8 cellular contexts compared by ENCODE assay signal in the genomic region with DNA sequence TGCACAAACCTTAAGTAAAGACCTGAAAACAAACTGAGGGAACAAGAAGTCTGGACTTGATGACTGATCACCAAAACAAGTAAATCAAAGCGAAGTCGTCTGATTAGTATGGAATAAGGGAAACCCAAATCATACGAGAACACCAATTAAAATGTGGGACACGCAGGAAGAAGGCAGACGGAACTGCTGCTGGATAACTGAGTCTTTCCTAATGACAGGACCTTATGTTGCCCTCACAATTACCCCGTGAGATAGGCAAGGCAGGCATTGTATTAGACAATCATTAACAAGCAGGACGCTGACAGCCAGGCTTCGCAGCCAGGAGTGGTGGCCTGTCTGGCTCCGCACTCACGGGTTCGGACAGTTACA. TPM values are rescaled to one million over a fixed set of nuclear protein-coding genes. Genes with fewer than 3 reads are reported as not detected.
DNase-seq lines count a peak whose midpoint lies in the region; ATAC-seq and TF ChIP-seq lines count a peak whose summit lies in the region.

No MANE protein-coding gene starts in this region.

- H3K9me3 Mint-ChIP-seq in natural killer cell treated with Interleukin-12 subunit alpha and Interleukin-12 subunit beta and Interleukin-15 and Interleukin-18, amount 100 ng/mL, for 72 hours: peaks cover 3% of the 10 kb centered on the region

- TF ChIP-seq CTCF in BE2C (IDR thresholded peaks at IDR 0.05; ENCODE audit: low read depth, low read length): no peak
- TF ChIP-seq CTCF in Loucy (conservative IDR thresholded peaks at IDR 0.05; ENCODE audit: low read length): no peak
- TF ChIP-seq CTCF in dorsolateral prefrontal cortex (IDR thresholded peaks at IDR 0.05 in 54 of 56, conservative IDR thresholded peaks at IDR 0.05 in 2 of 56; ENCODE audit: low read depth in 1 of 56, partially characterized antibody in 56 of 56): no peak

- peak overlapping the region; percentile 100 for H3K4me3 ChIP-seq in BE2C (ENCODE audit: low read depth, low read length)
- H3K4me3 ChIP-seq in Loucy (ENCODE audit: low read length, poor library complexity, severe bottlenecking): peak overlapping the region; percentile 88
- peak overlapping the region; percentile 59 to 100 (median 93) for H3K4me3 ChIP-seq in dorsolateral prefrontal cortex

- peaks cover 9% of the 10 kb centered on the region; the same call in 1 of the 2 replicates for H3F3A ChIP-seq in Loucy (ENCODE audit: low read depth)

- peak overlapping the region; percentile 97 to 99 for H3K27ac Mint-ChIP-seq in natural killer cell treated with Interleukin-12 subunit alpha and Interleukin-12 subunit beta and Interleukin-15 and Interleukin-18, amount 100 ng/mL, for 72 hours

- ATAC-seq in natural killer cell treated with Interleukin-12 subunit alpha and Interleukin-12 subunit beta and Interleukin-15 and Interleukin-18, amount 100 ng/mL, for 72 hours: no peak
- ATAC-seq in HG02938 (IDR thresholded peaks at IDR 0.05; ENCODE audit: unreplicated experiment): no peak

- H3K9me3 ChIP-seq in BE2C (no peaks in the 10 kb centered on the region), Loucy (ENCODE audit: insufficient read depth, low read depth, low read length) (no peaks in the 10 kb centered on the region)

- no peaks in the 10 kb centered on the region for H3K27me3 Mint-ChIP-seq in natural killer cell treated with Interleukin-12 subunit alpha and Interleukin-12 subunit beta and Interleukin-15 and Interleukin-18, amount 100 ng/mL, for 72 hours

- H3K9ac ChIP-seq in Loucy (ENCODE audit: low read depth, low read length, poor library complexity, severe bottlenecking): peak overlapping the region; percentile 73

- peak overlapping the region; percentile 74 for H3K4me2 ChIP-seq in Loucy (ENCODE audit: low read depth, low read length, poor library complexity, severe bottlenecking)

- H3K4me1 ChIP-seq in BE2C: no peaks in the 10 kb centered on the region; the same call in 1 of the 2 replicates
- H3K4me1 ChIP-seq in Loucy (ENCODE audit: insufficient read depth, low read length, poor library complexity, severe bottlenecking): peaks cover 24% of the 10 kb centered on the region

- no peaks in the 10 kb centered on the region for H3K27me3 ChIP-seq in BE2C
- no peaks in the 10 kb centered on the region for H3K27me3 ChIP-seq in Loucy (ENCODE audit: insufficient read depth, low read length, poor library complexity, severe bottlenecking)
- H3K27me3 ChIP-seq in dorsolateral prefrontal cortex: no peaks in the 10 kb centered on the region

- no peaks in the 10 kb centered on the region for H3K36me3 Mint-ChIP-seq in natural killer cell treated with Interleukin-12 subunit alpha and Interleukin-12 subunit beta and Interleukin-15 and Interleukin-18, amount 100 ng/mL, for 72 hours

- peak overlapping the region; percentile 17 to 100 (median 96) for H3K27ac ChIP-seq in dorsolateral prefrontal cortex

- peaks cover 26% of the 10 kb centered on the region for H4K20me1 ChIP-seq in Loucy (ENCODE audit: insufficient read depth, low read length, poor library complexity, severe bottlenecking)

- peaks cover 24 to 40% of the 10 kb centered on the region in 2 donors for H3K4me1 Mint-ChIP-seq in natural killer cell treated with Interleukin-12 subunit alpha and Interleukin-12 subunit beta and Interleukin-15 and Interleukin-18, amount 100 ng/mL, for 72 hours (ENCODE audit: low read depth in 2 of 2)

- no peaks in the 10 kb centered on the region for H3K36me3 ChIP-seq in BE2C
- H3K36me3 ChIP-seq in Loucy (ENCODE audit: insufficient read depth, low read length): no peaks in the 10 kb centered on the region

- H2AFZ ChIP-seq in Loucy (ENCODE audit: low read length): peak overlapping the region; percentile 70

- intact Hi-C loops in dorsolateral prefrontal cortex (cut with DNase I): loop anchor here (1.0 to 5.0 kb wide), 8 partner anchors 17 to 325 kb away; a partner anchor contains a TSS

- peaks cover 38% of the 10 kb centered on the region for H3K79me2 ChIP-seq in Loucy (ENCODE audit: insufficient read depth, low read length)

- no peak for DNase-seq in BE2C
- DNase-seq in dorsolateral prefrontal cortex: no peak
- DNase-seq in natural killer cell treated with Interleukin-12 subunit alpha and Interleukin-12 subunit beta and Interleukin-15 and Interleukin-18, amount 100 ng/mL, for 72 hours (ENCODE audit: low spot score): no peak
- no peak for DNase-seq in SHP77 treated with DMSO at 0.1 percent for 48 hours (lab: John Stamatoyannopoulos, UW)
- no peak for DNase-seq in ureter (ENCODE audit: low spot score)
- no peak for DNase-seq in NCI-H526 treated with DMSO at 0.1 percent for 48 hours (lab: John Stamatoyannopoulos, UW)

- H3K4me3 Mint-ChIP-seq in natural killer cell treated with Interleukin-12 subunit alpha and Interleukin-12 subunit beta and Interleukin-15 and Interleukin-18, amount 100 ng/mL, for 72 hours: peak overlapping the region; percentile 95

- no peaks in the 10 kb centered on the region for H3K9me2 ChIP-seq in Loucy (replicated peaks; ENCODE audit: low read depth, low read length)

RNA-seq across cellular contexts. Expression of a gene that starts 0.6 kb away (rescaled TPM):
- polyA plus RNA-seq in BE2C (2012; ENCODE audit: insufficient read depth, insufficient read length, low read depth): 21.5 TPM
- total RNA-seq in dorsolateral prefrontal cortex (10 to 100 TPM; 13.4 to 37.1 (median 27.3) TPM), ureter (23.0 TPM)
- total RNA-seq in natural killer cell treated with Interleukin-12 subunit alpha and Interleukin-12 subunit beta and Interleukin-15 and Interleukin-18, amount 100 ng/mL, for 72 hours: 10 to 100 TPM; 27.8 to 40.4 TPM

RNA-seq across cellular contexts. Expression of a gene that starts 17.9 kb away (rescaled TPM):
- polyA plus RNA-seq in BE2C (2012; ENCODE audit: insufficient read depth, insufficient read length, low read depth): 246 TPM
- total RNA-seq in dorsolateral prefrontal cortex: 100 to 1,000 TPM; 151 to 275 (median 208) TPM
- 100 to 1,000 TPM; 272 to 287 TPM for total RNA-seq in natural killer cell treated with Interleukin-12 subunit alpha and Interleukin-12 subunit beta and Interleukin-15 and Interleukin-18, amount 100 ng/mL, for 72 hours
- 313 TPM for total RNA-seq in ureter

RNA-seq across cellular contexts. Expression of a gene that starts 46.9 kb away (rescaled TPM):
- 331 TPM for polyA plus RNA-seq in BE2C (2012; ENCODE audit: insufficient read depth, insufficient read length, low read depth)
- 100 to 1,000 TPM; 104 to 555 (median 149) TPM for total RNA-seq in dorsolateral prefrontal cortex
- 100 to 1,000 TPM; 380 to 655 TPM for total RNA-seq in natural killer cell treated with Interleukin-12 subunit alpha and Interleukin-12 subunit beta and Interleukin-15 and Interleukin-18, amount 100 ng/mL, for 72 hours
- total RNA-seq in ureter: 201 TPM

RNA-seq across cellular contexts. Expression of a gene that starts 47.4 kb away (rescaled TPM):
- polyA plus RNA-seq in BE2C (2012; ENCODE audit: insufficient read depth, insufficient read length, low read depth): 441 TPM
- total RNA-seq in dorsolateral prefrontal cortex (100 to 1,000 TPM in 26 of 120 experiments, 10 to 100 TPM in 94; 54.9 to 298 (median 81.8) TPM), ureter (101 TPM)
- total RNA-seq in natural killer cell treated with Interleukin-12 subunit alpha and Interleukin-12 subunit beta and Interleukin-15 and Interleukin-18, amount 100 ng/mL, for 72 hours: 100 to 1,000 TPM; 140 to 158 TPM
